ENCODE assay signal across 8 cellular contexts in genomic region chr15:64634020-64634419, GRCh38.
A peak's percentile ranks its signal among the peaks of the same experiment; 100 is the strongest.
DNase-seq lines count a peak whose midpoint lies in the region; ATAC-seq and TF ChIP-seq lines count a peak whose summit lies in the region.

No MANE protein-coding gene starts in this region.

- peak overlapping the region; percentile 39 for H3K27ac ChIP-seq in SJSA1
- no peak overlapping the region for H3K27ac ChIP-seq in RWPE1

- H3K9me3 ChIP-seq in SJSA1 (replicated peaks) = no peaks in the 10 kb centered on the region

- peak; percentile 87 for ATAC-seq in HG02885 (IDR thresholded peaks at IDR 0.05; ENCODE audit: poor library complexity, unreplicated experiment)
- peak; percentile 95 for ATAC-seq in stimulated activated memory B cell treated with anti-CD40 and anti-IgM and Interleukin-4, amounts not matched to agents 10 μg/mL and 1 μg/mL and 100 μg/mL, for 72 hours

- intact Hi-C loops in posterior cingulate gyrus (cut with DNase I) = loop anchor here (10.0 kb wide), 1 partner anchor 169 kb away; the partner anchor contains the start of gene ZNF609

- peaks cover 35% of the 10 kb centered on the region for H3K36me3 Mint-ChIP-seq in stimulated activated memory B cell treated with anti-CD40 and anti-IgM and Interleukin-4, amounts not matched to agents 10 μg/mL and 1 μg/mL and 100 μg/mL, for 72 hours

- H3K27me3 ChIP-seq in SJSA1 (replicated peaks) = no peaks in the 10 kb centered on the region

- TF ChIP-seq CTCF in RWPE1 (conservative IDR thresholded peaks at IDR 0.05; ENCODE audit: low read depth) = no peak

- H3K36me3 ChIP-seq in SJSA1 = peaks cover 9% of the 10 kb centered on the region

- peaks cover 10% of the 10 kb centered on the region for H3K4me1 ChIP-seq in SJSA1 (replicated peaks)

- CTCF ChIA-PET in RWPE1 (lab: Yijun Ruan, JAX) = interaction anchor here (0.6 to 1.7 kb wide), 2 partner anchors 16 to 20 kb away, joined by 5 to 6 read pairs; no protein-coding TSS in a partner anchor

- no peak overlapping the region for H3K4me3 Mint-ChIP-seq in stimulated activated memory B cell treated with anti-CD40 and anti-IgM and Interleukin-4, amounts not matched to agents 10 μg/mL and 1 μg/mL and 100 μg/mL, for 72 hours

- H3K27ac Mint-ChIP-seq in stimulated activated memory B cell treated with anti-CD40 and anti-IgM and Interleukin-4, amounts not matched to agents 10 μg/mL and 1 μg/mL and 100 μg/mL, for 72 hours = peak overlapping the region; percentile 73

- H3K4me3 ChIP-seq in SJSA1 = no peak overlapping the region

- peak; percentile 24 for DNase-seq in NCI-H82 (lab: John Stamatoyannopoulos, UW)
- no peak for DNase-seq in NCI-H82 treated with DMSO at 0.1 percent for 48 hours (lab: John Stamatoyannopoulos, UW; ENCODE audit: unreplicated experiment)
- no peak for DNase-seq in SJSA1 (ENCODE audit: low read depth in 1 of 2, low spot score in 2 of 2)
- DNase-seq in central memory CD4-positive, alpha-beta T cell = peak; percentile 46
- DNase-seq in posterior cingulate gyrus = no peak
- DNase-seq in RWPE1 (ENCODE audit: low spot score) = no peak

- peaks cover 6% of the 10 kb centered on the region for H3K9me3 Mint-ChIP-seq in stimulated activated memory B cell treated with anti-CD40 and anti-IgM and Interleukin-4, amounts not matched to agents 10 μg/mL and 1 μg/mL and 100 μg/mL, for 72 hours

- POLR2A ChIA-PET in RWPE1 (lab: Yijun Ruan, JAX; ENCODE audit: low non-redundant PET) = no interaction called here

- no peaks in the 10 kb centered on the region for H3K27me3 Mint-ChIP-seq in stimulated activated memory B cell treated with anti-CD40 and anti-IgM and Interleukin-4, amounts not matched to agents 10 μg/mL and 1 μg/mL and 100 μg/mL, for 72 hours

- peaks cover 22% of the 10 kb centered on the region for H3K4me1 Mint-ChIP-seq in stimulated activated memory B cell treated with anti-CD40 and anti-IgM and Interleukin-4, amounts not matched to agents 10 μg/mL and 1 μg/mL and 100 μg/mL, for 72 hours

Comparison
In these comparisons a context has a peak if more than half of its experiments do, and no peak if none do; other contexts are left out.
1. DNase-seq: peak in NCI-H82 (single experiment) and central memory CD4-positive, alpha-beta T cell (single experiment); none in NCI-H82 treated with DMSO at 0.1 percent for 48 hours (single experiment), SJSA1 (0 of 2), posterior cingulate gyrus (0 of 10) and RWPE1 (single experiment).